Comparison of ENCODE assay signal across 8 cellular contexts in the genomic region with DNA sequence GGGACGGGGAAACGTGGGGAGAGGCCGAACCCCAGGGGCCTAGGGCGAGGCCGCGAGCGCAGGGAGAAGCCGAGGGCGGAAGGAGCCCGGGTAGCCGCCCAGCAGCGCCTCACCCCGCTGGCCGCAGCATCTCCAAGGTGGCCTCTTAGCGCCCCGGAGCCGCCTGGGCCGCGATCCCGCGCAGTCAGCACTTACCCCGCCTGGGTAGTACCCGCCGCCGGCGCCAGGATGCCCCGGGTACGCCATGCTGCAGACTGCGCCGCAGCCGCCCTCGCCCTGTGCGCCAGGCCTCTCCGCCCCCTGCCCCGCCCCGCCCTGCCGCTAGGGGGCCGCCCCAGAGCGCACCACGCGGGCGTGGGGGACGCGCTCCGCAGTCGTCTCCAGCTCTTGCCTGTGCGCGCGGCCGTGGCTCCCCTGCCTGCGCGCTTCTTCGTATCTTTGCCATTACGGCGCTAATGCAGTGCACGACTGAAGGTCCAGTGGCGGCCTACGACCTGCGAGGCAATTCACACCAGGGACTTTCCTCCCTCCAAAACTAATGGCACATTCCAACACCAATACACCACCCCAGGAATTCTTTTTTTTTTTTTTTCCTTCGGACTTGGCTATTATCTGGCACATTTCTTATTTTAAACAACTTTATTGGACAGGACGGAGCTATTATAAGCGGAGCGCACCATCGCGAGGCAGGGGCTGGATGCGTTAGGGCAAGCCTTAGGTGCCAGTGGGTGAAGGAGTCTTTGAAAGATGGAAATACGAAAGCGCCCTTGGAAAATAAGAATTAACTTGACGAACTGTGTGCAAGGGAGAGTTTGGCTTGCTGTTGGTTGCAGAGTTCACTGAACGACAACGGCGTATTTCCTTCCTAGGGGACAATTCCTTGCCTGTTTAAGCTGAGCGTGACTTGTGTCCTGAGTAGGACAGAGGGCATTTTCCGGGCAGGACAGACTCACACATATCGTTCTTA. TPM values are rescaled to one million over a fixed set of nuclear protein-coding genes. Genes with fewer than 3 reads are reported as not detected.
DNase-seq lines count a peak whose midpoint lies in the region; ATAC-seq, FAIRE-seq and TF ChIP-seq lines count a peak whose summit lies in the region.

A gene with protein sequence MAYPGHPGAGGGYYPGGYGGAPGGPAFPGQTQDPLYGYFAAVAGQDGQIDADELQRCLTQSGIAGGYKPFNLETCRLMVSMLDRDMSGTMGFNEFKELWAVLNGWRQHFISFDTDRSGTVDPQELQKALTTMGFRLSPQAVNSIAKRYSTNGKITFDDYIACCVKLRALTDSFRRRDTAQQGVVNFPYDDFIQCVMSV (minus strand): TSS at position 258 of the 967 bp plus-strand sequence. CDS start 12 bp downstream, at position 246.

- no peak within 1 kb of the TSS for H2BK15ac ChIP-seq in H1 (ENCODE audit: low read length)

- 5% methylated on average over 42 of the region's 75 CpGs; no CpG with 5 or more reads in 1 of the 2 experiments for WGBS in H1 (ENCODE audit: extremely low coverage in 1 of 2, insufficient coverage in 1 of 2, insufficient read length in 1 of 2, insufficient replicate concordance in 2 of 2, low coverage in 1 of 2, low lambda C conversion rate in 2 of 2, missing lambda C conversion rate in 1 of 2), 2 experiments

- H3K9me3 ChIP-seq in H1 (ENCODE audit: insufficient read depth in 2 of 2, low read depth in 1 of 2, low read length in 1 of 2): no peaks in the 10 kb centered on the region

- H3K4me3 ChIP-seq in HL-60 (replicated peaks; ENCODE audit: insufficient read depth, low read length): peak within 1 kb of the TSS; percentile 93
- H3K4me3 ChIP-seq in H1 (ENCODE audit: extremely low read depth in 1 of 4, insufficient read depth in 2 of 4, low read depth in 3 of 4, low read length in 4 of 4): peak within 1 kb of the TSS; percentile 73 to 82 (median 78)

- CTCF ChIA-PET in H1 (lab: Charles Lee; ENCODE audit: partially characterized antibody): interaction anchor here (0.7 to 1.9 kb wide), 9 partner anchors 11 to 767 kb away, joined by 3 to 6 read pairs (median 3); no protein-coding TSS in a partner anchor

- no peaks in the 10 kb centered on the region; the same call in 1 of the 2 replicates for H3K79me1 ChIP-seq in H1 (ENCODE audit: low read depth, low read length)

- H2AK5ac ChIP-seq in H1 (ENCODE audit: low read depth, low read length): 0 out of 2 replicates have a peak within 1 kb of the TSS, but pooled peaks have one; percentile 6

- peak in 1 of 2 experiments; percentile 97; a peak in 2 of 3 replicates for TF ChIP-seq EP300 in H1 (IDR thresholded peaks at IDR 0.05; ENCODE audit: borderline replicate concordance in 1 of 2, low read depth in 2 of 2, low read length in 2 of 2)

- DNase-seq in COR-L47 (lab: John Stamatoyannopoulos, UW) (peak; percentile 75), HL-60 (ENCODE audit: low read depth in 1 of 2, low spot score in 1 of 2) (peak; percentile 61 to 82), NK-92 (lab: John Stamatoyannopoulos, UW; ENCODE audit: unreplicated experiment) (peak; percentile 21), H1 (ENCODE audit: low read depth in 1 of 2, low spot score in 2 of 2) (peak; percentile 41 to 91), mesenteric fat pad (ENCODE audit: low spot score) (peak; percentile 96)
- peak; percentile 77 to 79 for DNase-seq in activated CD8-positive, alpha-beta memory T cell treated with anti-CD3 and anti-CD28 coated beads for 4 hours (ENCODE audit: low read depth in 2 of 2)
- peak; percentile 84 for DNase-seq in stimulated activated CD8-positive, alpha-beta memory T cell treated with anti-CD3 and anti-CD28 coated beads, Interleukin-15, amount 100 ng/mL, for 24 hours (ENCODE audit: low read depth)

- H3K18ac ChIP-seq in H1 (ENCODE audit: extremely low read depth, low read length): peak within 1 kb of the TSS; percentile 99

- H3K27ac ChIP-seq in HL-60 (replicated peaks) (peak within 1 kb of the TSS; percentile 86), H1 (ENCODE audit: low read depth, low read length) (peak within 1 kb of the TSS; percentile 96)

- H3K9ac ChIP-seq in H1 (replicated peaks in 1 of 4; ENCODE audit: extremely low read depth in 1 of 4, low read depth in 3 of 4, low read length in 3 of 4): peak within 1 kb of the TSS; percentile 88 to 97 (median 96)

- H3K79me2 ChIP-seq in H1 (ENCODE audit: control insufficient read depth in 1 of 2, insufficient read depth in 2 of 2, low read length in 2 of 2): peaks cover 0 to 24% of the 10 kb centered on the region in 2 experiments; a peak in 2 of 4 replicates

- 0 out of 4 replicates have a peak, but pooled peaks of 1 of the 2 experiments have one; percentile 17 for TF ChIP-seq RAD21 in H1 (IDR thresholded peaks at IDR 0.05 in 1 of 2, conservative IDR thresholded peaks at IDR 0.05 in 1 of 2; ENCODE audit: low read depth in 2 of 2, low read length in 2 of 2)

- no peak for FAIRE-seq in H1 (lab: Jason Lieb, UNC)

- H4K8ac ChIP-seq in H1 (ENCODE audit: extremely low read depth, insufficient read depth, low read length): peak within 1 kb of the TSS; percentile 99; the same call in 1 of the 2 replicates

- peaks cover 3 to 6% of the 10 kb centered on the region in 2 experiments for H4K20me1 ChIP-seq in H1 (replicated peaks in 1 of 2; ENCODE audit: control insufficient read depth in 1 of 2, insufficient read depth in 2 of 2, low read length in 2 of 2)

- peak; percentile 55 for ATAC-seq in GM19463 (IDR thresholded peaks at IDR 0.05; ENCODE audit: unreplicated experiment)

- H2BK120ac ChIP-seq in H1 (replicated peaks; ENCODE audit: low read depth, low read length): peak within 1 kb of the TSS; percentile 85

- peak within 1 kb of the TSS; percentile 25 for H3K4ac ChIP-seq in H1 (replicated peaks; ENCODE audit: insufficient read length, low read depth, low read length)

- H3K27me3 ChIP-seq in HL-60 (ENCODE audit: insufficient read depth, poor library complexity, severe bottlenecking) (no peaks in the 10 kb centered on the region), H1 (replicated peaks in 1 of 4; ENCODE audit: control insufficient read depth in 3 of 4, extremely low read depth in 1 of 4, insufficient read depth in 3 of 4, low read length in 3 of 4) (no peaks in the 10 kb centered on the region)

- H3K56ac ChIP-seq in H1 (replicated peaks; ENCODE audit: insufficient read length, low read depth, low read length): no peak within 1 kb of the TSS

- H2BK5ac ChIP-seq in H1 (ENCODE audit: low read depth, low read length): peak within 1 kb of the TSS; percentile 99

- peak within 1 kb of the TSS; percentile 100 for H2BK12ac ChIP-seq in H1 (ENCODE audit: low read depth, low read length)

- H2AFZ ChIP-seq in H1 (ENCODE audit: low read length): peak within 1 kb of the TSS; percentile 96

- H3K4me1 ChIP-seq in H1 (replicated peaks in 1 of 4; ENCODE audit: control insufficient read depth in 3 of 4, insufficient read depth in 4 of 4, low read length in 3 of 4): peaks cover 3 to 15% (median 8%) of the 10 kb centered on the region in 4 experiments

- TF ChIP-seq CTCF in HL-60 (IDR thresholded peaks at IDR 0.05; ENCODE audit: insufficient read depth, low read length): peak; percentile 27
- TF ChIP-seq CTCF in H1 (IDR thresholded peaks at IDR 0.05; ENCODE audit: control extremely low read depth in 1 of 3, insufficient read depth in 1 of 3, low read depth in 1 of 3, low read length in 3 of 3): peak; percentile 62 to 74 (median 63)

- POLR2A ChIA-PET in H1 (lab: Charles Lee; ENCODE audit: partially characterized antibody): interaction anchor here (1.3 kb wide), 1 partner anchor 8 kb away, joined by 4 read pairs; no protein-coding TSS in a partner anchor

- H4K91ac ChIP-seq in H1 (replicated peaks; ENCODE audit: insufficient read length, low read length): peak within 1 kb of the TSS; percentile 99

- no peak within 1 kb of the TSS for H3K23ac ChIP-seq in H1 (ENCODE audit: insufficient read length)

- peak in 1 of 2 experiments; percentile 44; a peak in 1 of 3 replicates for TF ChIP-seq POLR2A in H1 (IDR thresholded peaks at IDR 0.05; ENCODE audit: control extremely low read depth in 1 of 2, low read depth in 2 of 2, low read length in 2 of 2)

- H4K5ac ChIP-seq in H1 (ENCODE audit: insufficient read length, low read depth, low read length): peak within 1 kb of the TSS; percentile 76

- H2BK20ac ChIP-seq in H1 (ENCODE audit: low read length): peak within 1 kb of the TSS; percentile 98; the same call in 1 of the 2 replicates

- no peak within 1 kb of the TSS for H3K14ac ChIP-seq in H1 (ENCODE audit: insufficient read length)

- peak within 1 kb of the TSS; percentile 84 for H3K4me2 ChIP-seq in H1 (ENCODE audit: insufficient read depth in 1 of 2, low read depth in 2 of 2, low read length in 2 of 2)

- H3K23me2 ChIP-seq in H1 (ENCODE audit: low read depth, low read length): peaks cover 10% of the 10 kb centered on the region

- peaks cover 0 to 9% (median 0%) of the 10 kb centered on the region in 4 experiments; a peak in 2 of 8 replicates for H3K36me3 ChIP-seq in H1 (ENCODE audit: control insufficient read depth in 2 of 4, insufficient read depth in 4 of 4, low read length in 3 of 4)

TF ChIP-seq in H1, 55 proteins besides CTCF, POLR2A, EP300 and RAD21 (continues in another document):
- TF ChIP-seq RFX5 (IDR thresholded peaks at IDR 0.05; ENCODE audit: borderline replicate concordance, low read depth, low read length) (no peak), SIN3A (conservative IDR thresholded peaks at IDR 0.05 in 1 of 2, IDR thresholded peaks at IDR 0.05 in 1 of 2; ENCODE audit: low read depth in 1 of 2, low read length in 2 of 2) (0 out of 4 replicates have a peak, but pooled peaks of 1 of the 2 experiments have one; percentile 39), YY1 (IDR thresholded peaks at IDR 0.05; ENCODE audit: low read depth, low read length) (peak; percentile 81), POLR2AphosphoS5 (IDR thresholded peaks at IDR 0.05; ENCODE audit: low read depth, low read length) (peak; percentile 77; the same call in 1 of the 2 replicates), KDM4A (IDR thresholded peaks at IDR 0.05; ENCODE audit: low read depth, low read length, severe bottlenecking) (peak; percentile 92), MAFK (IDR thresholded peaks at IDR 0.05; ENCODE audit: low read depth, low read length) (peak; percentile 74; the same call in 1 of the 2 replicates)
- TF ChIP-seq, protein P1, sequence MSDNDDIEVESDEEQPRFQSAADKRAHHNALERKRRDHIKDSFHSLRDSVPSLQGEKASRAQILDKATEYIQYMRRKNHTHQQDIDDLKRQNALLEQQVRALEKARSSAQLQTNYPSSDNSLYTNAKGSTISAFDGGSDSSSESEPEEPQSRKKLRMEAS (IDR thresholded peaks at IDR 0.05): peak; percentile 69

RNA-seq across cellular contexts. Expression of the gene that starts here (rescaled TPM):
- 168 and 170 TPM in 2 replicates for total RNA-seq in H1 (2021; fragmentation: NEBNext Ultra II Directional; extraction: Animal tissue kit (Norgen Biotek cat#: 25700))
- 64.8 and 118 TPM in 2 replicates for polyA plus RNA-seq in H1 (2011; rRNA removed)
- 103 TPM for polyA plus RNA-seq in H1 (2011; cell fraction: cytosol; rRNA removed)
- 83.2 TPM for polyA plus RNA-seq in H1 (2011; cell fraction: nucleus; rRNA removed)
- 201 to 235 TPM (median 212 TPM) in 4 replicates for polyA plus RNA-seq in H1 (2012, experiment 1 of 2)
- 83.4 TPM for polyA plus RNA-seq in H1 (2012, experiment 2 of 2)
- 129 TPM for polyA plus RNA-seq in H1 (2013, experiment 1 of 2)
- polyA plus RNA-seq in H1 (2013, experiment 2 of 2): 133 TPM
- 72.3 and 82.0 TPM in 2 replicates for polyA minus RNA-seq in H1 (2011; rRNA and poly(A)+ RNA removed)
- 46.0 TPM for polyA minus RNA-seq in H1 (2011; cell fraction: cytosol; rRNA and poly(A)+ RNA removed)
- 31.3 TPM for polyA minus RNA-seq in H1 (2011; cell fraction: nucleus; rRNA and poly(A)+ RNA removed)
- total RNA-seq in mesenteric fat pad: 118 TPM

Comparison
In these comparisons a context has a peak if more than half of its experiments do, and no peak if none do; other contexts are left out.
1. Peak in every context shown above with its lines: DNase-seq, ATAC-seq, H3K4me3 ChIP-seq and H3K27ac ChIP-seq.
2. DNase-seq: peak in every context shown above with its lines; median percentile 96 in mesenteric fat pad; 84 in stimulated activated CD8-positive, alpha-beta memory T cell treated with anti-CD3 and anti-CD28 coated beads, Interleukin-15, amount 100 ng/mL, for 24 hours; 78 in activated CD8-positive, alpha-beta memory T cell treated with anti-CD3 and anti-CD28 coated beads for 4 hours; 75 in COR-L47; 72 in HL-60; 66 in H1; 21 in NK-92.